9 cellular contexts compared by ENCODE assay signal in genomic region chr5:132417461-132417860, GRCh38. TPM values are rescaled to one million over a fixed set of nuclear protein-coding genes. Genes with fewer than 3 reads are reported as not detected.
DNase-seq lines count a peak whose midpoint lies in the region; ATAC-seq and TF ChIP-seq lines count a peak whose summit lies in the region.
"Had no signal": no experiment of that assay in that cellular context is flagged by ENCODE, and none has a peak within 500 bp of the region (broad histone marks: within the 10 kb centered on the region; RNA-seq: fewer than 3 reads in every experiment).

No MANE protein-coding gene starts in this region.

- no peak for DNase-seq in CD8-positive, alpha-beta T cell
- DNase-seq in Peyer's patch (no peak), immature natural killer cell (no peak), spleen (no peak), NCI-H1694 treated with DMSO at 0.1 percent for 48 hours (lab: John Stamatoyannopoulos, UW) (no peak), neural progenitor cell (ENCODE audit: low spot score) (no peak)
- DNase-seq: NCI-H2029 treated with DMSO at 0.1 percent for 48 hours; stimulated activated CD8-positive, alpha-beta memory T cell treated with anti-CD3 and anti-CD28 coated beads, Interleukin-4, amount 100 ng/mL, for 48 hours had no signal

- H3K4me2 ChIP-seq in neural progenitor cell = no peak overlapping the region

- no peak overlapping the region for H3K4me3 Mint-ChIP-seq in CD8-positive, alpha-beta T cell
- H3K4me3 Mint-ChIP-seq in immature natural killer cell (peak overlapping the region; percentile 62 to 99 (median 73)), neural progenitor cell (no peak overlapping the region)

- TF ChIP-seq CTCF in CD8-positive, alpha-beta T cell (IDR thresholded peaks at IDR 0.05) = no peak
- no peak for TF ChIP-seq CTCF in Peyer's patch (IDR thresholded peaks at IDR 0.05)
- no peak for TF ChIP-seq CTCF in spleen (IDR thresholded peaks at IDR 0.05 in 8 of 11, conservative IDR thresholded peaks at IDR 0.05 in 3 of 11)
- TF ChIP-seq CTCF in neural progenitor cell (IDR thresholded peaks at IDR 0.05) = no peak

- no peak for ATAC-seq in CD8-positive, alpha-beta T cell
- ATAC-seq in HG03469 (IDR thresholded peaks at IDR 0.05; ENCODE audit: unreplicated experiment) = no peak

- H3K36me3 ChIP-seq in CD8-positive, alpha-beta T cell (ENCODE audit: insufficient read depth, low read length) = no peaks in the 10 kb centered on the region
- H3K36me3 ChIP-seq in Peyer's patch = peaks cover 0 to 6% (median 0%) of the 10 kb centered on the region in 3 donors
- peaks cover 0 to 49% (median 0%) of the 10 kb centered on the region in 6 donors for H3K36me3 ChIP-seq in spleen
- no peaks in the 10 kb centered on the region for H3K36me3 ChIP-seq in neural progenitor cell

- no peaks in the 10 kb centered on the region for H3F3A ChIP-seq in neural progenitor cell (ENCODE audit: low read depth)

- H3K4me3 ChIP-seq in CD8-positive, alpha-beta T cell (ENCODE audit: low read depth, low read length) = no peak overlapping the region
- H3K4me3 ChIP-seq in Peyer's patch (no peak overlapping the region), spleen (no peak overlapping the region), neural progenitor cell (no peak overlapping the region)

- H3K27me3 Mint-ChIP-seq in CD8-positive, alpha-beta T cell (ENCODE audit: low read depth) = no peaks in the 10 kb centered on the region
- H3K27me3 Mint-ChIP-seq in immature natural killer cell (ENCODE audit: low read depth in 3 of 3) = peaks cover 3 to 11% (median 8%) of the 10 kb centered on the region in 3 donors
- peaks cover 11% of the 10 kb centered on the region for H3K27me3 Mint-ChIP-seq in neural progenitor cell (ENCODE audit: insufficient read depth, low read depth)

- peaks cover 65% of the 10 kb centered on the region for H3K36me3 Mint-ChIP-seq in CD8-positive, alpha-beta T cell
- H3K36me3 Mint-ChIP-seq in immature natural killer cell (peaks cover 37 to 50% (median 43%) of the 10 kb centered on the region in 3 donors), neural progenitor cell (no peaks in the 10 kb centered on the region)

- H3K79me2 ChIP-seq in neural progenitor cell (ENCODE audit: low read depth) = no peaks in the 10 kb centered on the region

- H3K9ac ChIP-seq in neural progenitor cell = no peak overlapping the region

- TF ChIP-seq POLR2A in Peyer's patch (IDR thresholded peaks at IDR 0.05) = no peak
- TF ChIP-seq POLR2A in spleen (IDR thresholded peaks at IDR 0.05) = no peak

- H3K4me1 Mint-ChIP-seq in CD8-positive, alpha-beta T cell (ENCODE audit: low read depth) = peaks cover 91% of the 10 kb centered on the region
- H3K4me1 Mint-ChIP-seq in immature natural killer cell (peaks cover 98% of the 10 kb centered on the region in 2 donors), neural progenitor cell (peaks cover 17% of the 10 kb centered on the region)

- peaks cover 81% of the 10 kb centered on the region for H3K4me1 ChIP-seq in CD8-positive, alpha-beta T cell (ENCODE audit: insufficient read depth, low read length)
- peaks cover 2 to 83% (median 42%) of the 10 kb centered on the region in 4 donors for H3K4me1 ChIP-seq in Peyer's patch
- H3K4me1 ChIP-seq in spleen = peaks cover 87 to 100% (median 100%) of the 10 kb centered on the region in 6 donors
- H3K4me1 ChIP-seq in neural progenitor cell = peaks cover 12% of the 10 kb centered on the region

- CTCF ChIA-PET in CD8-positive, alpha-beta T cell (lab: Charles Lee) = interaction anchor here (0.6 to 5.2 kb wide), 14 partner anchors 11 to 84 kb away, joined by 3 to 32 read pairs (median 5); partner anchors contain the start of gene IRF1

- 78 to 86% (median 82%) methylated on average over 6 of the region's 6 CpGs for WGBS in spleen, 5 donors

- intact Hi-C loops in CD8-positive, alpha-beta T cell (cut with DNase I, micrococcal nuclease) = loop anchor here in 1 of 2 experiments (10.0 kb wide), 1 partner anchor 623 kb away; the partner anchor contains the start of gene FNIP1
- intact Hi-C loops in spleen (cut with DNase I; ENCODE audit: low total_unique reads) = no loop called here

- H4K20me1 ChIP-seq in neural progenitor cell (ENCODE audit: low read depth) = no peaks in the 10 kb centered on the region

- no peak overlapping the region for H2AFZ ChIP-seq in neural progenitor cell (replicated peaks)

- peak overlapping the region; percentile 94 for H3K27ac Mint-ChIP-seq in CD8-positive, alpha-beta T cell
- H3K27ac Mint-ChIP-seq in immature natural killer cell (peak overlapping the region; percentile 98 to 100 (median 99)), neural progenitor cell (no peak overlapping the region)

- no peak overlapping the region for H3K27ac ChIP-seq in CD8-positive, alpha-beta T cell (ENCODE audit: low read depth, low read length)
- H3K27ac ChIP-seq in Peyer's patch (peak overlapping the region in 3 of 4 donors; percentile 42 to 98 (median 90)), spleen (peak overlapping the region; percentile 6 to 99 (median 91)), neural progenitor cell (no peak overlapping the region)

- no peaks in the 10 kb centered on the region for H3K9me3 ChIP-seq in CD8-positive, alpha-beta T cell (ENCODE audit: low read length)
- H3K9me3 ChIP-seq in Peyer's patch (no peaks in the 10 kb centered on the region), spleen (no peaks in the 10 kb centered on the region), neural progenitor cell (ENCODE audit: low read depth) (no peaks in the 10 kb centered on the region)

- POLR2A ChIA-PET in CD8-positive, alpha-beta T cell (lab: Charles Lee) = interaction anchor here (1.2 to 4.3 kb wide), 4 partner anchors 49 to 80 kb away, joined by 3 to 36 read pairs (median 8); partner anchors contain the start of gene IRF1

- H3K27me3 ChIP-seq in CD8-positive, alpha-beta T cell (ENCODE audit: insufficient read depth, low read length) = no peaks in the 10 kb centered on the region
- H3K27me3 ChIP-seq in Peyer's patch (no peaks in the 10 kb centered on the region), spleen (replicated peaks in 1 of 7) (no peaks in the 10 kb centered on the region), neural progenitor cell (no peaks in the 10 kb centered on the region)

- no peaks in the 10 kb centered on the region for H3K9me3 Mint-ChIP-seq in CD8-positive, alpha-beta T cell
- H3K9me3 Mint-ChIP-seq in immature natural killer cell = peaks cover 0 to 2% (median 0%) of the 10 kb centered on the region in 6 donors
- no peaks in the 10 kb centered on the region for H3K9me3 Mint-ChIP-seq in neural progenitor cell

RNA-seq across cellular contexts. Expression of gene SLC22A5, which starts 48.0 kb away (rescaled TPM):
- 1 to 10 TPM; 4.5 to 5.3 TPM for total RNA-seq in CD8-positive, alpha-beta T cell
- total RNA-seq in Peyer's patch (100 to 1,000 TPM in 2 of 4 donors, 10 to 100 TPM in 2; 25.6 to 152 (median 110) TPM), spleen (1 to 10 TPM; 5.3 to 9.2 (median 7.6) TPM), neural progenitor cell (ENCODE audit: low replicate concordance) (3.1 and 4.3 TPM in 2 replicates)
- polyA plus RNA-seq in immature natural killer cell (1 to 10 TPM; 1.1 to 1.5 (median 1.5) TPM), spleen (1 to 10 TPM; 2.4 to 2.9 (median 2.6) TPM)

Comparison
In these comparisons a context has a peak if more than half of its experiments do, and no peak if none do; other contexts are left out.
1. H3K27ac ChIP-seq: peak in Peyer's patch (3 of 4) and spleen (8 of 8); none in CD8-positive, alpha-beta T cell (single experiment) and neural progenitor cell (single experiment).
2. H3K4me3 Mint-ChIP-seq: peak in immature natural killer cell (5 of 5); none in CD8-positive, alpha-beta T cell (single experiment) and neural progenitor cell (single experiment).